ENCODE assay signal across 1 cellular context in the genomic region with DNA sequence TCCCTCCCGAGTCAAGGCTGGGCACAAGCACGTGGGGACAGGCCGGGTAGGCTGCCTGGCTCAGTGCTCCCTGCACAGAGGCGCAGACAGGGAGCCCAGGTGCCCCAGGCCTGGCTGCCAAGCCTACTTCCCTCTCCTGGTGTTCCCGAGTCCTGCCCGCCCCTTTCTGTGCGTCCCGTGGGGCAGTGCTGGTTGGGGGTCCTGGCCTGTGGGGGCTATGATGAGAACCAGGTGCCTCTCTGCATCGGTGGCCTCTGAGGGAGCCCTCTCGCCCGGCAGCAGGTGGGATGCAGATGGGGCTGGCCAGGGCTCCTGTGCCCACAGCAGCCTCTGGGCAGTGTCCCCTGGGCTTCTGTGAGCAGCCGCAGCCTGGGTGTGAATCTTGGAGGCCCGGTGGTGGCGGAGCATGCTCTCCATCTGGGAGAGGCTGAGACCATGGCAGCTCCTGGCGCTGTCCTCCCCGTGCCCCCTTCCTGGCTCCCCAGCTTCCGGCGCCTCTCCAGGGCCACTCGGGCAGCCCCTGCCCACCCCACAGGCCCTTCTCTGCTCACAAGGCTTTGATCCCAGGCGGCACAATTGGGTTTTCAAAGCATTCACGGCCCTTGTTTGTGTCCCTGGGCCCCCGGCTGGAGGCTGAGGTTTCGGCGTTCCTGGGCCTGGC.
TF ChIP-seq lines count a peak whose summit lies in the region.

No MANE protein-coding gene starts in this region.

TF ChIP-seq in HepG2, 621 proteins besides CTCF, POLR2A, EP300 and RAD21 (continued from another document and continues in another):
- TF ChIP-seq ZNF205 (CRISPR knock-in tag; IDR thresholded peaks at IDR 0.05) = no peak
- no peak for TF ChIP-seq ZKSCAN5 (CRISPR knock-in tag; IDR thresholded peaks at IDR 0.05)
- no peak for TF ChIP-seq ELF1 (CRISPR knock-in tag; IDR thresholded peaks at IDR 0.05)
- TF ChIP-seq, protein P1, sequence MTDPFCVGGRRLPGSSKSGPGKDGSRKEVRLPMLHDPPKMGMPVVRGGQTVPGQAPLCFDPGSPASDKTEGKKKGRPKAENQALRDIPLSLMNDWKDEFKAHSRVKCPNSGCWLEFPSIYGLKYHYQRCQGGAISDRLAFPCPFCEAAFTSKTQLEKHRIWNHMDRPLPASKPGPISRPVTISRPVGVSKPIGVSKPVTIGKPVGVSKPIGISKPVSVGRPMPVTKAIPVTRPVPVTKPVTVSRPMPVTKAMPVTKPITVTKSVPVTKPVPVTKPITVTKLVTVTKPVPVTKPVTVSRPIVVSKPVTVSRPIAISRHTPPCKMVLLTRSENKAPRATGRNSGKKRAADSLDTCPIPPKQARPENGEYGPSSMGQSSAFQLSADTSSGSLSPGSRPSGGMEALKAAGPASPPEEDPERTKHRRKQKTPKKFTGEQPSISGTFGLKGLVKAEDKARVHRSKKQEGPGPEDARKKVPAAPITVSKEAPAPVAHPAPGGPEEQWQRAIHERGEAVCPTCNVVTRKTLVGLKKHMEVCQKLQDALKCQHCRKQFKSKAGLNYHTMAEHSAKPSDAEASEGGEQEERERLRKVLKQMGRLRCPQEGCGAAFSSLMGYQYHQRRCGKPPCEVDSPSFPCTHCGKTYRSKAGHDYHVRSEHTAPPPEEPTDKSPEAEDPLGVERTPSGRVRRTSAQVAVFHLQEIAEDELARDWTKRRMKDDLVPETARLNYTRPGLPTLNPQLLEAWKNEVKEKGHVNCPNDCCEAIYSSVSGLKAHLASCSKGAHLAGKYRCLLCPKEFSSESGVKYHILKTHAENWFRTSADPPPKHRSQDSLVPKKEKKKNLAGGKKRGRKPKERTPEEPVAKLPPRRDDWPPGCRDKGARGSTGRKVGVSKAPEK (CRISPR knock-in tag; IDR thresholded peaks at IDR 0.05; ENCODE audit: borderline replicate concordance) = no peak
- TF ChIP-seq SNAI1 (CRISPR knock-in tag; IDR thresholded peaks at IDR 0.05; ENCODE audit: borderline replicate concordance) = no peak
- TF ChIP-seq ZNF782 (CRISPR knock-in tag; IDR thresholded peaks at IDR 0.05; ENCODE audit: borderline replicate concordance) = no peak
- TF ChIP-seq SOX5 (CRISPR knock-in tag; IDR thresholded peaks at IDR 0.05; ENCODE audit: borderline replicate concordance) = peak; percentile 79; the same call in 1 of the 2 replicates
- TF ChIP-seq, protein P2, sequence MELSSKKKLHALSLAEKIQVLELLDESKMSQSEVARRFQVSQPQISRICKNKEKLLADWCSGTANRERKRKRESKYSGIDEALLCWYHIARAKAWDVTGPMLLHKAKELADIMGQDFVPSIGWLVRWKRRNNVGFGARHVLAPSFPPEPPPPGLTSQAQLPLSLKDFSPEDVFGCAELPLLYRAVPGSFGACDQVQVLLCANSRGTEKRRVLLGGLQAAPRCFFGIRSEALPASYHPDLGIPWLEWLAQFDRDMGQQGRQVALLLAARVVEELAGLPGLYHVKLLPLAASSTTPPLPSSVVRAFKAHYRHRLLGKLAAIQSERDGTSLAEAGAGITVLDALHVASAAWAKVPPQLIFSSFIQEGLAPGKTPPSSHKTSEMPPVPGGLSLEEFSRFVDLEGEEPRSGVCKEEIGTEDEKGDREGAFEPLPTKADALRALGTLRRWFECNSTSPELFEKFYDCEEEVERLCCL (CRISPR knock-in tag; IDR thresholded peaks at IDR 0.05; ENCODE audit: borderline replicate concordance) = no peak
- TF ChIP-seq EEA1 (CRISPR knock-in tag; IDR thresholded peaks at IDR 0.05; ENCODE audit: borderline replicate concordance) = no peak
- TF ChIP-seq, protein P3, sequence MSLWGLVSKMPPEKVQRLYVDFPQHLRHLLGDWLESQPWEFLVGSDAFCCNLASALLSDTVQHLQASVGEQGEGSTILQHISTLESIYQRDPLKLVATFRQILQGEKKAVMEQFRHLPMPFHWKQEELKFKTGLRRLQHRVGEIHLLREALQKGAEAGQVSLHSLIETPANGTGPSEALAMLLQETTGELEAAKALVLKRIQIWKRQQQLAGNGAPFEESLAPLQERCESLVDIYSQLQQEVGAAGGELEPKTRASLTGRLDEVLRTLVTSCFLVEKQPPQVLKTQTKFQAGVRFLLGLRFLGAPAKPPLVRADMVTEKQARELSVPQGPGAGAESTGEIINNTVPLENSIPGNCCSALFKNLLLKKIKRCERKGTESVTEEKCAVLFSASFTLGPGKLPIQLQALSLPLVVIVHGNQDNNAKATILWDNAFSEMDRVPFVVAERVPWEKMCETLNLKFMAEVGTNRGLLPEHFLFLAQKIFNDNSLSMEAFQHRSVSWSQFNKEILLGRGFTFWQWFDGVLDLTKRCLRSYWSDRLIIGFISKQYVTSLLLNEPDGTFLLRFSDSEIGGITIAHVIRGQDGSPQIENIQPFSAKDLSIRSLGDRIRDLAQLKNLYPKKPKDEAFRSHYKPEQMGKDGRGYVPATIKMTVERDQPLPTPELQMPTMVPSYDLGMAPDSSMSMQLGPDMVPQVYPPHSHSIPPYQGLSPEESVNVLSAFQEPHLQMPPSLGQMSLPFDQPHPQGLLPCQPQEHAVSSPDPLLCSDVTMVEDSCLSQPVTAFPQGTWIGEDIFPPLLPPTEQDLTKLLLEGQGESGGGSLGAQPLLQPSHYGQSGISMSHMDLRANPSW (CRISPR knock-in tag; IDR thresholded peaks at IDR 0.05; ENCODE audit: borderline replicate concordance) = no peak
- TF ChIP-seq, protein P4, sequence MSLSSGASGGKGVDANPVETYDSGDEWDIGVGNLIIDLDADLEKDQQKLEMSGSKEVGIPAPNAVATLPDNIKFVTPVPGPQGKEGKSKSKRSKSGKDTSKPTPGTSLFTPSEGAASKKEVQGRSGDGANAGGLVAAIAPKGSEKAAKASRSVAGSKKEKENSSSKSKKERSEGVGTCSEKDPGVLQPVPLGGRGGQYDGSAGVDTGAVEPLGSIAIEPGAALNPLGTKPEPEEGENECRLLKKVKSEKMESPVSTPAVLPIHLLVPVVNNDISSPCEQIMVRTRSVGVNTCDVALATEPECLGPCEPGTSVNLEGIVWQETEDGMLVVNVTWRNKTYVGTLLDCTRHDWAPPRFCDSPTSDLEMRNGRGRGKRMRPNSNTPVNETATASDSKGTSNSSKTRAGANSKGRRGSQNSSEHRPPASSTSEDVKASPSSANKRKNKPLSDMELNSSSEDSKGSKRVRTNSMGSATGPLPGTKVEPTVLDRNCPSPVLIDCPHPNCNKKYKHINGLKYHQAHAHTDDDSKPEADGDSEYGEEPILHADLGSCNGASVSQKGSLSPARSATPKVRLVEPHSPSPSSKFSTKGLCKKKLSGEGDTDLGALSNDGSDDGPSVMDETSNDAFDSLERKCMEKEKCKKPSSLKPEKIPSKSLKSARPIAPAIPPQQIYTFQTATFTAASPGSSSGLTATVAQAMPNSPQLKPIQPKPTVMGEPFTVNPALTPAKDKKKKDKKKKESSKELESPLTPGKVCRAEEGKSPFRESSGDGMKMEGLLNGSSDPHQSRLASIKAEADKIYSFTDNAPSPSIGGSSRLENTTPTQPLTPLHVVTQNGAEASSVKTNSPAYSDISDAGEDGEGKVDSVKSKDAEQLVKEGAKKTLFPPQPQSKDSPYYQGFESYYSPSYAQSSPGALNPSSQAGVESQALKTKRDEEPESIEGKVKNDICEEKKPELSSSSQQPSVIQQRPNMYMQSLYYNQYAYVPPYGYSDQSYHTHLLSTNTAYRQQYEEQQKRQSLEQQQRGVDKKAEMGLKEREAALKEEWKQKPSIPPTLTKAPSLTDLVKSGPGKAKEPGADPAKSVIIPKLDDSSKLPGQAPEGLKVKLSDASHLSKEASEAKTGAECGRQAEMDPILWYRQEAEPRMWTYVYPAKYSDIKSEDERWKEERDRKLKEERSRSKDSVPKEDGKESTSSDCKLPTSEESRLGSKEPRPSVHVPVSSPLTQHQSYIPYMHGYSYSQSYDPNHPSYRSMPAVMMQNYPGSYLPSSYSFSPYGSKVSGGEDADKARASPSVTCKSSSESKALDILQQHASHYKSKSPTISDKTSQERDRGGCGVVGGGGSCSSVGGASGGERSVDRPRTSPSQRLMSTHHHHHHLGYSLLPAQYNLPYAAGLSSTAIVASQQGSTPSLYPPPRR (CRISPR knock-in tag; IDR thresholded peaks at IDR 0.05; ENCODE audit: borderline replicate concordance) = peak; percentile 52; the same call in 1 of the 2 replicates
- 0 out of 2 replicates have a peak, but pooled peaks have one; percentile 43 for TF ChIP-seq SATB2 (CRISPR knock-in tag; IDR thresholded peaks at IDR 0.05)
- TF ChIP-seq RFXAP (CRISPR knock-in tag; IDR thresholded peaks at IDR 0.05; ENCODE audit: borderline replicate concordance) = 0 out of 2 replicates have a peak, but pooled peaks have one; percentile 13
- TF ChIP-seq ZNF264 (CRISPR knock-in tag; IDR thresholded peaks at IDR 0.05) = no peak
- peak; percentile 36 for TF ChIP-seq HNRNPH1 (optimal IDR thresholded peaks at IDR 0.05; ENCODE audit: low read depth, low read length)
- no peak for TF ChIP-seq SOX6 (IDR thresholded peaks at IDR 0.05)
- TF ChIP-seq SOX6 (CRISPR knock-in tag; IDR thresholded peaks at IDR 0.05) = peak; percentile 85
- TF ChIP-seq HMGA1 (CRISPR knock-in tag; conservative IDR thresholded peaks at IDR 0.05) = no peak
- no peak for TF ChIP-seq NFKBIZ (CRISPR knock-in tag; IDR thresholded peaks at IDR 0.05)
- TF ChIP-seq, protein P5, sequence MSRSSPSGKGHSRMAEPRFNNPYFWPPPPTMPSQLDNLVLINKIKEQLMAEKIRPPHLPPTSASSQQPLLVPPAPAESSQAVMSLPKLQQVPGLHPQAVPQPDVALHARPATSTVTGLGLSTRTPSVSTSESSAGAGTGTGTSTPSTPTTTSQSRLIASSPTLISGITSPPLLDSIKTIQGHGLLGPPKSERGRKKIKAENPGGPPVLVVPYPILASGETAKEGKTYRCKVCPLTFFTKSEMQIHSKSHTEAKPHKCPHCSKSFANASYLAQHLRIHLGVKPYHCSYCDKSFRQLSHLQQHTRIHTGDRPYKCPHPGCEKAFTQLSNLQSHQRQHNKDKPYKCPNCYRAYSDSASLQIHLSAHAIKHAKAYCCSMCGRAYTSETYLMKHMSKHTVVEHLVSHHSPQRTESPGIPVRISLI (CRISPR knock-in tag; IDR thresholded peaks at IDR 0.05; ENCODE audit: borderline replicate concordance) = no peak
- TF ChIP-seq ZFP36L1 (CRISPR knock-in tag; IDR thresholded peaks at IDR 0.05) = no peak
- peak; percentile 57; the same call in 1 of the 2 replicates for TF ChIP-seq HOXD1 (CRISPR knock-in tag; IDR thresholded peaks at IDR 0.05)
- TF ChIP-seq, protein P6, sequence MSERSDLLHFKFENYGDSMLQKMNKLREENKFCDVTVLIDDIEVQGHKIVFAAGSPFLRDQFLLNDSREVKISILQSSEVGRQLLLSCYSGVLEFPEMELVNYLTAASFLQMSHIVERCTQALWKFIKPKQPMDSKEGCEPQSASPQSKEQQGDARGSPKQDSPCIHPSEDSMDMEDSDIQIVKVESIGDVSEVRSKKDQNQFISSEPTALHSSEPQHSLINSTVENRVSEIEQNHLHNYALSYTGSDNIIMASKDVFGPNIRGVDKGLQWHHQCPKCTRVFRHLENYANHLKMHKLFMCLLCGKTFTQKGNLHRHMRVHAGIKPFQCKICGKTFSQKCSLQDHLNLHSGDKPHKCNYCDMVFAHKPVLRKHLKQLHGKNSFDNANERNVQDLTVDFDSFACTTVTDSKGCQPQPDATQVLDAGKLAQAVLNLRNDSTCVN (CRISPR knock-in tag; IDR thresholded peaks at IDR 0.05; ENCODE audit: borderline replicate concordance) = no peak
- no peak for TF ChIP-seq MAF1 (CRISPR knock-in tag; IDR thresholded peaks at IDR 0.05; ENCODE audit: borderline replicate concordance)
- TF ChIP-seq BHLHE40 (IDR thresholded peaks at IDR 0.05; ENCODE audit: low read length) = no peak
- no peak for TF ChIP-seq KDM1A (CRISPR knock-in tag; IDR thresholded peaks at IDR 0.05)
- no peak for TF ChIP-seq CCAR2 (optimal IDR thresholded peaks at IDR 0.05; ENCODE audit: low read depth, low read length)
- TF ChIP-seq, protein P7, sequence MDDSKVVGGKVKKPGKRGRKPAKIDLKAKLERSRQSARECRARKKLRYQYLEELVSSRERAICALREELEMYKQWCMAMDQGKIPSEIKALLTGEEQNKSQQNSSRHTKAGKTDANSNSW (CRISPR knock-in tag; IDR thresholded peaks at IDR 0.05; ENCODE audit: borderline replicate concordance) = no peak
- no peak for TF ChIP-seq ZSCAN20 (CRISPR knock-in tag; IDR thresholded peaks at IDR 0.05; ENCODE audit: borderline replicate concordance)
- TF ChIP-seq, protein P8, sequence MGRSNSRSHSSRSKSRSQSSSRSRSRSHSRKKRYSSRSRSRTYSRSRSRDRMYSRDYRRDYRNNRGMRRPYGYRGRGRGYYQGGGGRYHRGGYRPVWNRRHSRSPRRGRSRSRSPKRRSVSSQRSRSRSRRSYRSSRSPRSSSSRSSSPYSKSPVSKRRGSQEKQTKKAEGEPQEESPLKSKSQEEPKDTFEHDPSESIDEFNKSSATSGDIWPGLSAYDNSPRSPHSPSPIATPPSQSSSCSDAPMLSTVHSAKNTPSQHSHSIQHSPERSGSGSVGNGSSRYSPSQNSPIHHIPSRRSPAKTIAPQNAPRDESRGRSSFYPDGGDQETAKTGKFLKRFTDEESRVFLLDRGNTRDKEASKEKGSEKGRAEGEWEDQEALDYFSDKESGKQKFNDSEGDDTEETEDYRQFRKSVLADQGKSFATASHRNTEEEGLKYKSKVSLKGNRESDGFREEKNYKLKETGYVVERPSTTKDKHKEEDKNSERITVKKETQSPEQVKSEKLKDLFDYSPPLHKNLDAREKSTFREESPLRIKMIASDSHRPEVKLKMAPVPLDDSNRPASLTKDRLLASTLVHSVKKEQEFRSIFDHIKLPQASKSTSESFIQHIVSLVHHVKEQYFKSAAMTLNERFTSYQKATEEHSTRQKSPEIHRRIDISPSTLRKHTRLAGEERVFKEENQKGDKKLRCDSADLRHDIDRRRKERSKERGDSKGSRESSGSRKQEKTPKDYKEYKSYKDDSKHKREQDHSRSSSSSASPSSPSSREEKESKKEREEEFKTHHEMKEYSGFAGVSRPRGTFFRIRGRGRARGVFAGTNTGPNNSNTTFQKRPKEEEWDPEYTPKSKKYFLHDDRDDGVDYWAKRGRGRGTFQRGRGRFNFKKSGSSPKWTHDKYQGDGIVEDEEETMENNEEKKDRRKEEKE (IDR thresholded peaks at IDR 0.05) = no peak
- TF ChIP-seq ZNF17 (CRISPR knock-in tag; IDR thresholded peaks at IDR 0.05) = no peak
- peak; percentile 58; the same call in 1 of the 2 replicates for TF ChIP-seq TP53 (CRISPR knock-in tag; conservative IDR thresholded peaks at IDR 0.05)
- TF ChIP-seq, protein P9, sequence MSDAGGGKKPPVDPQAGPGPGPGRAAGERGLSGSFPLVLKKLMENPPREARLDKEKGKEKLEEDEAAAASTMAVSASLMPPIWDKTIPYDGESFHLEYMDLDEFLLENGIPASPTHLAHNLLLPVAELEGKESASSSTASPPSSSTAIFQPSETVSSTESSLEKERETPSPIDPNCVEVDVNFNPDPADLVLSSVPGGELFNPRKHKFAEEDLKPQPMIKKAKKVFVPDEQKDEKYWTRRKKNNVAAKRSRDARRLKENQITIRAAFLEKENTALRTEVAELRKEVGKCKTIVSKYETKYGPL (CRISPR knock-in tag; IDR thresholded peaks at IDR 0.05) = no peak
- TF ChIP-seq TBX3 (IDR thresholded peaks at IDR 0.05; ENCODE audit: borderline replicate concordance) = no peak
- no peak for TF ChIP-seq ZSCAN25 (CRISPR knock-in tag; IDR thresholded peaks at IDR 0.05)
- TF ChIP-seq ZNF747 (CRISPR knock-in tag; IDR thresholded peaks at IDR 0.05; ENCODE audit: borderline replicate concordance) = no peak
- no peak for TF ChIP-seq POGZ (CRISPR knock-in tag; IDR thresholded peaks at IDR 0.05)
- no peak for TF ChIP-seq ZFP1 (CRISPR knock-in tag; IDR thresholded peaks at IDR 0.05)
- no peak for TF ChIP-seq BORCS8-MEF2B (CRISPR knock-in tag; IDR thresholded peaks at IDR 0.05)
- no peak for TF ChIP-seq KMT2B (CRISPR knock-in tag; IDR thresholded peaks at IDR 0.05)
- TF ChIP-seq MIER3 (CRISPR knock-in tag; IDR thresholded peaks at IDR 0.05; ENCODE audit: borderline replicate concordance) = no peak
